Comparison of ENCODE assay signal across 1 cellular context in the genomic region with DNA sequence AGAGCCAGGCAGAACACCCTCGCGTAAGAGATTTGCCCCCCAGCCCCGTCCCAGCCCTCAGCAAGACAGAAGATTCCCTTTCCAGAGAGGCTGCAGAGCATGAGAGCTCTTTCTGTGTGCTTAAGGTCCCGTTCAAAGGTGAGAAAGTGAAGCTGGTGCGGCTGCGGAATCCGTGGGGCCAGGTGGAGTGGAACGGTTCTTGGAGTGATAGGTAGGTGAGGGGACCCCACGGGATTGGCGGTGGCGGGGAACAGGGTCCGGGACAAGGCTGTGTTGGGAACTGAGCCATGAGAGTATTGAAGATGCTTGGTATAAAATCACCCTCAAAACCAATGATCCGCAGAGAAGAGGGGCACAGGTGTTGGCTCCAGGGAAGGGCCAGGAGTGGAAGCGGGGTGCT.
TF ChIP-seq lines count a peak whose summit lies in the region.

No MANE protein-coding gene starts in this region.

TF ChIP-seq in IMR-90, 13 proteins besides CTCF, POLR2A, EP300 and RAD21:
- no peak for TF ChIP-seq NFE2L2 (IDR thresholded peaks at IDR 0.05; ENCODE audit: low read depth, low read length)
- no peak for TF ChIP-seq BHLHE40 (IDR thresholded peaks at IDR 0.05; ENCODE audit: low read depth, low read length)
- TF ChIP-seq, protein P1, sequence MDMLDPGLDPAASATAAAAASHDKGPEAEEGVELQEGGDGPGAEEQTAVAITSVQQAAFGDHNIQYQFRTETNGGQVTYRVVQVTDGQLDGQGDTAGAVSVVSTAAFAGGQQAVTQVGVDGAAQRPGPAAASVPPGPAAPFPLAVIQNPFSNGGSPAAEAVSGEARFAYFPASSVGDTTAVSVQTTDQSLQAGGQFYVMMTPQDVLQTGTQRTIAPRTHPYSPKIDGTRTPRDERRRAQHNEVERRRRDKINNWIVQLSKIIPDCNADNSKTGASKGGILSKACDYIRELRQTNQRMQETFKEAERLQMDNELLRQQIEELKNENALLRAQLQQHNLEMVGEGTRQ (IDR thresholded peaks at IDR 0.05; ENCODE audit: low read depth, low read length) = no peak
- no peak for TF ChIP-seq MXI1 (IDR thresholded peaks at IDR 0.05; ENCODE audit: borderline replicate concordance, low read depth, low read length)
- TF ChIP-seq, protein P2, sequence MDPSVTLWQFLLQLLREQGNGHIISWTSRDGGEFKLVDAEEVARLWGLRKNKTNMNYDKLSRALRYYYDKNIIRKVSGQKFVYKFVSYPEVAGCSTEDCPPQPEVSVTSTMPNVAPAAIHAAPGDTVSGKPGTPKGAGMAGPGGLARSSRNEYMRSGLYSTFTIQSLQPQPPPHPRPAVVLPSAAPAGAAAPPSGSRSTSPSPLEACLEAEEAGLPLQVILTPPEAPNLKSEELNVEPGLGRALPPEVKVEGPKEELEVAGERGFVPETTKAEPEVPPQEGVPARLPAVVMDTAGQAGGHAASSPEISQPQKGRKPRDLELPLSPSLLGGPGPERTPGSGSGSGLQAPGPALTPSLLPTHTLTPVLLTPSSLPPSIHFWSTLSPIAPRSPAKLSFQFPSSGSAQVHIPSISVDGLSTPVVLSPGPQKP (IDR thresholded peaks at IDR 0.05; ENCODE audit: borderline replicate concordance, low read depth, low read length) = no peak
- TF ChIP-seq CEBPB (IDR thresholded peaks at IDR 0.05; ENCODE audit: low read depth, low read length) = no peak
- TF ChIP-seq MAZ (IDR thresholded peaks at IDR 0.05; ENCODE audit: borderline replicate concordance, low read depth, low read length) = no peak
TF ChIP-seq in IMR-90: peak in this region for 0.
